16 cellular contexts compared by ENCODE assay signal in genomic region chr15:69748131-69748530, GRCh38.
"Had no signal": no experiment of that assay in that cellular context is flagged by ENCODE, and none has a peak within 500 bp of the region (broad histone marks: within the 10 kb centered on the region; RNA-seq: fewer than 3 reads in every experiment).

No MANE protein-coding gene starts in this region.

- H3K36me3 ChIP-seq: gastrocnemius medialis, heart right ventricle, tibial artery had no signal

- DNase-seq: activated CD4-positive, alpha-beta T cell treated with anti-CD3 and anti-CD28 coated beads for 48 hours; activated CD8-positive, alpha-beta memory T cell treated with anti-CD3 and anti-CD28 coated beads, Interleukin-2, amount 50 U/mL, for 48 hours; activated CD8-positive, alpha-beta T cell treated with anti-CD3 and anti-CD28 coated beads, Interleukin-2, amount 10 ng/mL, durations not matched to agents 7 days and 5 days; activated gamma-delta T cell; effector CD4-positive, alpha-beta T cell; gastrocnemius medialis; heart right ventricle; mesenchymal stem cell; naive thymus-derived CD4-positive, alpha-beta T cell; nucleus accumbens; retina; stimulated activated naive CD4-positive, alpha-beta T cell treated with Interleukin-2 at 50 U/mL for 16 hours; tibial artery had no signal

- H3K9me3 ChIP-seq: gastrocnemius medialis had no signal

- H3K4me3 ChIP-seq: gastrocnemius medialis, heart right ventricle, tibial artery had no signal

- ATAC-seq: activated CD8-positive, alpha-beta T cell treated with anti-CD3 and anti-CD28 coated beads, Interleukin-2, amount 10 ng/mL, durations not matched to agents 7 days and 5 days; esophagus mucosa; gastrocnemius medialis; heart right ventricle; naive thymus-derived CD4-positive, alpha-beta T cell had no signal

- H3K27me3 ChIP-seq: gastrocnemius medialis, tibial artery had no signal

- H3K27ac Mint-ChIP-seq: activated CD8-positive, alpha-beta T cell treated with anti-CD3 and anti-CD28 coated beads, Interleukin-2, amount 10 ng/mL, durations not matched to agents 7 days and 5 days; activated naive CD4-positive, alpha-beta T cell treated with anti-CD3 and anti-CD28 coated beads, Interleukin-2, amount 50 U/mL, for 24 hours; T-helper 2 cell treated with Interferon-gamma antibody and Interleukin-4, amounts not matched to agents 5 μg/mL and 100 μg/mL, for 36 hours had no signal

- H3K4me3 Mint-ChIP-seq: activated CD8-positive, alpha-beta T cell treated with anti-CD3 and anti-CD28 coated beads, Interleukin-2, amount 10 ng/mL, durations not matched to agents 7 days and 5 days; activated naive CD4-positive, alpha-beta T cell treated with anti-CD3 and anti-CD28 coated beads, Interleukin-2, amount 50 U/mL, for 24 hours; naive thymus-derived CD4-positive, alpha-beta T cell; T-helper 2 cell treated with Interferon-gamma antibody and Interleukin-4, amounts not matched to agents 5 μg/mL and 100 μg/mL, for 36 hours had no signal
